11 cellular contexts compared by ENCODE assay signal in the genomic region with DNA sequence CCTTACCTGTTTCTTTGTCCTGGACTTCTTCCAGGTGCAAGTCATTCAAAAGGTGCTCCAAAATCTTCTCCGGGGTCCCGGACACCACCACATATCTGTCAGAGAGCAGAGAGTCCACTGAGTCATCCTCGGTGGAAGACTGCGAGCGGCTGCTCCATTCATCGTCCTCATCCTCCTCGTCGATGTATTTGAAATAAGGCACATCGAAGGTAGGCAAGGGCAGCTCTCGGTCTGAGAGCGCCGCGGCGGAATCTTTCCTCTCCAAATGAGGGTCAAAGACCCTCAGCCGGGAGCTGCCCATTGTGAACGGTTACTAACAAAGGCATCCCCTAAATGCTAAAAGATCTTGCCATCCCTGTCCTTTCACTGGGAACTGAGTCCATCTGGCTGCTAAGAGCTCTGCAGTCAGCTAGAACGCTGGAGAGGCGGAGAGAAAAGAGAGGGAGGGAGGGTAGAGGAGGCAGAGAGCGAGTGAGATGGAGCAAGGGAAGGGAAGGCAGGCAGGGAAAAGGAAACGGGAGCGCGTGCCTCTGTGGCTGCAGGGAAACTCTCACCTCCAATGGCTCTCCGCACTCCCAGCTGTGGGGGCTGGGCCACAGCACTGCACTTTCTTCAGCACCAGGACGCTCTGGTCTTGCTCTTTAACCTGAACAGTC.
DNase-seq lines count a peak whose midpoint lies in the region; ATAC-seq and TF ChIP-seq lines count a peak whose summit lies in the region.
"Had no signal": no experiment of that assay in that cellular context is flagged by ENCODE, and none has a peak within 500 bp of the region (broad histone marks: within the 10 kb centered on the region; RNA-seq: fewer than 3 reads in every experiment).

No MANE protein-coding gene starts in this region.

- H3K4me1 ChIP-seq in lower lobe of right lung (peaks cover 24% of the 10 kb centered on the region), thymus (ENCODE audit: control insufficient read depth, insufficient read depth, low read length) (no peaks in the 10 kb centered on the region)

- H3K36me3 ChIP-seq in lower lobe of right lung (peaks cover 52% of the 10 kb centered on the region), thymus (ENCODE audit: control insufficient read depth, insufficient read depth) (peaks cover 11% of the 10 kb centered on the region)

- H3K9me3 ChIP-seq in lower lobe of right lung (no peaks in the 10 kb centered on the region), thymus (ENCODE audit: control insufficient read depth) (no peaks in the 10 kb centered on the region)

- CTCF ChIA-PET in GM10248 (lab: Yijun Ruan, JAX): interaction anchor here (0.9 to 1.6 kb wide), 2 partner anchors 17 to 40 kb away, joined by 3 to 4 read pairs; no protein-coding TSS in a partner anchor

- peak overlapping the region; percentile 55 for H3K27ac Mint-ChIP-seq in endothelial cell (ENCODE audit: unreplicated experiment)
- H3K27ac Mint-ChIP-seq: memory B cell had no signal

- POLR2A ChIA-PET in GM10248 (lab: Yijun Ruan, JAX): no interaction called here

- TF ChIP-seq CTCF in endothelial cell (IDR thresholded peaks at IDR 0.05; ENCODE audit: unreplicated experiment): no peak
- TF ChIP-seq CTCF in lower lobe of right lung (IDR thresholded peaks at IDR 0.05): no peak
- no peak for TF ChIP-seq CTCF in GM10248 (IDR thresholded peaks at IDR 0.05; ENCODE audit: control extremely low read depth, extremely low read depth, low read depth, missing control alignments)

- WGBS in thymus: 89% methylated on average over 24 of the region's 24 CpGs

- H3K27me3 ChIP-seq in lower lobe of right lung (ENCODE audit: low read depth) (no peaks in the 10 kb centered on the region), thymus (ENCODE audit: control insufficient read depth, insufficient read depth) (no peaks in the 10 kb centered on the region)

- H3K27ac ChIP-seq in lower lobe of right lung: no peak overlapping the region
- H3K27ac ChIP-seq in thymus (ENCODE audit: low read depth): peak overlapping the region; percentile 15

- peak; percentile 34 to 59 for ATAC-seq in lower lobe of right lung
- ATAC-seq: K562 had no signal

- peak; percentile 90 for DNase-seq in NCI-H1694 (lab: John Stamatoyannopoulos, UW)
- peak; percentile 37 for DNase-seq in endothelial cell (ENCODE audit: low spot score)
- DNase-seq in lower lobe of right lung: no peak
- no peak for DNase-seq in GM10248 (ENCODE audit: extremely low spot score)
- DNase-seq in NOMO-1 (lab: John Stamatoyannopoulos, UW; ENCODE audit: unreplicated experiment in 2 of 2): no peak
- DNase-seq in activated naive CD4-positive, alpha-beta T cell treated with Interleukin-2 at 50 U/mL for 16 hours: no peak
- DNase-seq in NCI-H526 (lab: John Stamatoyannopoulos, UW): no peak
- DNase-seq: activated CD4-positive, alpha-beta T cell treated with anti-CD3 and anti-CD28 coated beads, Interleukin-2, amount 50 U/mL, for 1 hour had no signal

- H3K4me1 Mint-ChIP-seq in endothelial cell (ENCODE audit: unreplicated experiment): peaks cover 78% of the 10 kb centered on the region
- H3K4me1 Mint-ChIP-seq: memory B cell had no signal

- intact Hi-C loops in lower lobe of right lung (cut with DNase I): no loop called here

- peaks cover 4% of the 10 kb centered on the region for H3K27me3 Mint-ChIP-seq in endothelial cell (ENCODE audit: unreplicated experiment)

- H3K36me3 Mint-ChIP-seq in endothelial cell (ENCODE audit: low read depth, unreplicated experiment): peaks cover 46% of the 10 kb centered on the region
- H3K36me3 Mint-ChIP-seq: memory B cell had no signal

- no peaks in the 10 kb centered on the region for H3K9me3 Mint-ChIP-seq in endothelial cell (ENCODE audit: unreplicated experiment)
- H3K9me3 Mint-ChIP-seq: memory B cell had no signal

- H3K4me3 ChIP-seq in lower lobe of right lung (peak overlapping the region; percentile 23), thymus (ENCODE audit: low read length) (no peak overlapping the region)
- H3K4me3 ChIP-seq: K562 had no signal

- H3K4me3 Mint-ChIP-seq in endothelial cell (ENCODE audit: unreplicated experiment): peak overlapping the region; percentile 87
- H3K4me3 Mint-ChIP-seq: memory B cell had no signal

Comparison
In these comparisons a context has a peak if more than half of its experiments do, and no peak if none do; other contexts are left out.
1. DNase-seq: peak in NCI-H1694 (single experiment) and endothelial cell (single experiment); none in lower lobe of right lung (single experiment), GM10248 (single experiment), NOMO-1 (0 of 2), activated naive CD4-positive, alpha-beta T cell treated with Interleukin-2 at 50 U/mL for 16 hours (single experiment) and NCI-H526 (0 of 2).